ENCODE assay signal across 9 cellular contexts in the genomic region with DNA sequence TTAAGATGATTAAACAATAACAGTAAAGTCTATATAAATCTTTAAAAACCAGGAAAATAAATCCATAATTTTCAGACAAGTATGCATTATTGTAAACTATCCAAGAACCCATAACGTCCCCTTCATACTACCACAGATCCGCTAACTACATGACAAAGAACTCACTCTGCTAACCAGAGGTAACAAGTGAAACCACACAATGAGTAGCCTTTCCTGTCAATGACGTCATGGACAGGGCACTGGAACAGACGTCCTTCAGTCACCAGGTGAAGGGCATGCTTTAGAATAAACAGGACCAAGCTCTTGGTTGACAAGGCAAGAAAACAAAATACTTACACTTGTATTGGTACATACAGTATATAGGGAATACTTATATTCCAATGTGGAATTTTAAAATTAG. TPM values are rescaled to one million over a fixed set of nuclear protein-coding genes. Genes with fewer than 3 reads are reported as not detected.
A peak's percentile ranks its signal among the peaks of the same experiment; 100 is the strongest.
DNase-seq lines count a peak whose midpoint lies in the region; ATAC-seq and TF ChIP-seq lines count a peak whose summit lies in the region.
"Had no signal": no experiment of that assay in that cellular context is flagged by ENCODE, and none has a peak within 500 bp of the region (broad histone marks: within the 10 kb centered on the region; RNA-seq: fewer than 3 reads in every experiment).

No MANE protein-coding gene starts in this region.

- POLR2A ChIA-PET in activated CD8-positive, alpha-beta T cell treated with anti-CD3 and anti-CD28 coated beads, Interleukin-2, amount 10 ng/mL, durations not matched to agents 7 days and 5 days (lab: Charles Lee): no interaction called here

- WGBS in spleen, 5 donors: 31 to 54% (median 39%) methylated on average over 4 of the region's 4 CpGs

- peaks cover 0 to 22% (median 0%) of the 10 kb centered on the region in 6 donors for H3K36me3 ChIP-seq in spleen

- DNase-seq in NCI-H2029 (lab: John Stamatoyannopoulos, UW) (peak; percentile 89), astrocyte of the hippocampus (ENCODE audit: low read depth, low spot score) (peak; percentile 82), immature natural killer cell (peak; percentile 26 to 42 (median 35)), spleen (no peak)
- no peak for DNase-seq in stimulated activated CD4-positive, alpha-beta T cell treated with anti-CD3 and anti-CD28 coated beads, Interleukin-4, amount 100 ng/mL, for 4 hours
- DNase-seq in activated CD4-positive, alpha-beta T cell treated with anti-CD3 and anti-CD28 coated beads for 48 hours: no peak
- DNase-seq in activated CD8-positive, alpha-beta T cell treated with anti-CD3 and anti-CD28 coated beads, Interleukin-2, amount 10 ng/mL, durations not matched to agents 7 days and 5 days: no peak
- DNase-seq: activated naive CD8-positive, alpha-beta T cell treated with anti-CD3 and anti-CD28 coated beads, Interleukin-2, amount 10 ng/mL, durations not matched to agents 7 days and 5 days had no signal

- no peaks in the 10 kb centered on the region for H3K9me3 Mint-ChIP-seq in immature natural killer cell
- H3K9me3 Mint-ChIP-seq in activated CD8-positive, alpha-beta T cell treated with anti-CD3 and anti-CD28 coated beads, Interleukin-2, amount 10 ng/mL, durations not matched to agents 7 days and 5 days (ENCODE audit: insufficient read depth): no peaks in the 10 kb centered on the region
- H3K9me3 Mint-ChIP-seq: activated naive CD8-positive, alpha-beta T cell treated with anti-CD3 and anti-CD28 coated beads, Interleukin-2, amount 10 ng/mL, durations not matched to agents 7 days and 5 days had no signal

- no peaks in the 10 kb centered on the region for H3K27me3 ChIP-seq in spleen (replicated peaks in 1 of 7)

- CTCF ChIA-PET in activated CD8-positive, alpha-beta T cell treated with anti-CD3 and anti-CD28 coated beads, Interleukin-2, amount 10 ng/mL, durations not matched to agents 7 days and 5 days (lab: Charles Lee): no interaction called here

- no peak overlapping the region for H3K4me3 ChIP-seq in spleen

- peaks cover 0 to 21% (median 6%) of the 10 kb centered on the region in 3 donors for H3K36me3 Mint-ChIP-seq in immature natural killer cell
- H3K36me3 Mint-ChIP-seq in activated CD8-positive, alpha-beta T cell treated with anti-CD3 and anti-CD28 coated beads, Interleukin-2, amount 10 ng/mL, durations not matched to agents 7 days and 5 days (ENCODE audit: low read depth): no peaks in the 10 kb centered on the region

- peaks cover 0 to 30% (median 17%) of the 10 kb centered on the region in 6 donors for H3K4me1 ChIP-seq in spleen

- peaks cover 26 to 45% of the 10 kb centered on the region in 2 donors for H3K4me1 Mint-ChIP-seq in immature natural killer cell
- H3K4me1 Mint-ChIP-seq in activated CD8-positive, alpha-beta T cell treated with anti-CD3 and anti-CD28 coated beads, Interleukin-2, amount 10 ng/mL, durations not matched to agents 7 days and 5 days (ENCODE audit: low read depth): no peaks in the 10 kb centered on the region
- H3K4me1 Mint-ChIP-seq: activated naive CD8-positive, alpha-beta T cell treated with anti-CD3 and anti-CD28 coated beads, Interleukin-2, amount 10 ng/mL, durations not matched to agents 7 days and 5 days had no signal

- TF ChIP-seq CTCF in spleen (IDR thresholded peaks at IDR 0.05 in 8 of 11, conservative IDR thresholded peaks at IDR 0.05 in 3 of 11): no peak

- intact Hi-C loops in spleen (cut with DNase I; ENCODE audit: low total_unique reads): no loop called here

- no peak for TF ChIP-seq POLR2A in spleen (IDR thresholded peaks at IDR 0.05)

- ATAC-seq in HG03095 (IDR thresholded peaks at IDR 0.05; ENCODE audit: unreplicated experiment): no peak
- ATAC-seq in activated CD8-positive, alpha-beta T cell treated with anti-CD3 and anti-CD28 coated beads, Interleukin-2, amount 10 ng/mL, durations not matched to agents 7 days and 5 days: no peak

- peak overlapping the region in 2 of 5 donors; percentile 1 to 49 for H3K4me3 Mint-ChIP-seq in immature natural killer cell
- H3K4me3 Mint-ChIP-seq in activated CD8-positive, alpha-beta T cell treated with anti-CD3 and anti-CD28 coated beads, Interleukin-2, amount 10 ng/mL, durations not matched to agents 7 days and 5 days: no peak overlapping the region
- H3K4me3 Mint-ChIP-seq: activated naive CD8-positive, alpha-beta T cell treated with anti-CD3 and anti-CD28 coated beads, Interleukin-2, amount 10 ng/mL, durations not matched to agents 7 days and 5 days had no signal

- no peaks in the 10 kb centered on the region for H3K9me3 ChIP-seq in spleen

- peak overlapping the region in 7 of 8 donors; percentile 2 to 63 (median 46) for H3K27ac ChIP-seq in spleen

- H3K27ac Mint-ChIP-seq in immature natural killer cell: peak overlapping the region in 5 of 6 donors; percentile 50 to 84 (median 60)
- no peak overlapping the region for H3K27ac Mint-ChIP-seq in activated CD8-positive, alpha-beta T cell treated with anti-CD3 and anti-CD28 coated beads, Interleukin-2, amount 10 ng/mL, durations not matched to agents 7 days and 5 days
- H3K27ac Mint-ChIP-seq: activated naive CD8-positive, alpha-beta T cell treated with anti-CD3 and anti-CD28 coated beads, Interleukin-2, amount 10 ng/mL, durations not matched to agents 7 days and 5 days had no signal

- peaks cover 0 to 5% (median 2%) of the 10 kb centered on the region in 3 donors for H3K27me3 Mint-ChIP-seq in immature natural killer cell (ENCODE audit: low read depth in 3 of 3)
- no peaks in the 10 kb centered on the region for H3K27me3 Mint-ChIP-seq in activated CD8-positive, alpha-beta T cell treated with anti-CD3 and anti-CD28 coated beads, Interleukin-2, amount 10 ng/mL, durations not matched to agents 7 days and 5 days (ENCODE audit: low read depth)
- H3K27me3 Mint-ChIP-seq: activated naive CD8-positive, alpha-beta T cell treated with anti-CD3 and anti-CD28 coated beads, Interleukin-2, amount 10 ng/mL, durations not matched to agents 7 days and 5 days had no signal

RNA-seq across cellular contexts. Expression of a gene that starts 45.2 kb away (rescaled TPM):
- polyA plus RNA-seq in immature natural killer cell (10 to 100 TPM; 24.8 to 42.8 (median 38.2) TPM), spleen (10 to 100 TPM; 44.1 to 57.0 (median 45.4) TPM)
- total RNA-seq in spleen: 100 to 1,000 TPM in 1 of 7 donors, 10 to 100 TPM in 6; 64.5 to 119 (median 84.1) TPM
- 1 to 10 TPM; 4.0 to 5.5 TPM for total RNA-seq in activated CD8-positive, alpha-beta T cell treated with anti-CD3 and anti-CD28 coated beads, Interleukin-2, amount 10 ng/mL, durations not matched to agents 7 days and 5 days

Comparison
In these comparisons a context has a peak if more than half of its experiments do, and no peak if none do; other contexts are left out.
1. DNase-seq: peak in NCI-H2029 (single experiment), astrocyte of the hippocampus (single experiment) and immature natural killer cell (3 of 3); none in spleen (single experiment), stimulated activated CD4-positive, alpha-beta T cell treated with anti-CD3 and anti-CD28 coated beads, Interleukin-4, amount 100 ng/mL, for 4 hours (0 of 2), activated CD4-positive, alpha-beta T cell treated with anti-CD3 and anti-CD28 coated beads for 48 hours (single experiment) and activated CD8-positive, alpha-beta T cell treated with anti-CD3 and anti-CD28 coated beads, Interleukin-2, amount 10 ng/mL, durations not matched to agents 7 days and 5 days (single experiment).
2. RNA of a gene that starts 45.2 kb away (total RNA-seq): 64.5 to 119 TPM in spleen; 4.0 to 5.5 TPM in activated CD8-positive, alpha-beta T cell treated with anti-CD3 and anti-CD28 coated beads, Interleukin-2, amount 10 ng/mL, durations not matched to agents 7 days and 5 days; every median in the first group is over 10 times any median in the second.